1 cellular context compared by ENCODE assay signal in the genomic region with DNA sequence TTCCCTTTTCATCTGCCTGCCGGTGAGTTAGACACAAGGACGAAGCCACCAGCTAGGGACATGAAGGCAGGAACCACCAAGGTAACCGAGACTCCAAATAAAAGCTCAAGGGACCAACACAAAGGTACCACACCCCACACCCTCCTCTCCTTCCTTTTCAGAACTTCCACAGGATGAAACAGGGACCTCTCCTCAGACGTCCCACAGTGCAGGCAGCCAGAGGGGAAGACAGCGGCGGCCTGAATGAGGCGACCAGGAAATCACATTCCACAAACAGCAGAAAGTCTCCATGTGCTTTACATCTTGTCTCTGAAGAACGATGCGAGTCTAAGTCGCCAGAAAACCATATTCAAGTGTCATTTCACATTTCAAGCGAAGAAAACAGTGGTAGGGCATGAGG.
TF ChIP-seq lines count a peak whose summit lies in the region.

No MANE protein-coding gene starts in this region.

TF ChIP-seq in GM23338, 12 proteins besides CTCF, POLR2A, EP300 and RAD21 (continued from another document):
- TF ChIP-seq, protein P1, sequence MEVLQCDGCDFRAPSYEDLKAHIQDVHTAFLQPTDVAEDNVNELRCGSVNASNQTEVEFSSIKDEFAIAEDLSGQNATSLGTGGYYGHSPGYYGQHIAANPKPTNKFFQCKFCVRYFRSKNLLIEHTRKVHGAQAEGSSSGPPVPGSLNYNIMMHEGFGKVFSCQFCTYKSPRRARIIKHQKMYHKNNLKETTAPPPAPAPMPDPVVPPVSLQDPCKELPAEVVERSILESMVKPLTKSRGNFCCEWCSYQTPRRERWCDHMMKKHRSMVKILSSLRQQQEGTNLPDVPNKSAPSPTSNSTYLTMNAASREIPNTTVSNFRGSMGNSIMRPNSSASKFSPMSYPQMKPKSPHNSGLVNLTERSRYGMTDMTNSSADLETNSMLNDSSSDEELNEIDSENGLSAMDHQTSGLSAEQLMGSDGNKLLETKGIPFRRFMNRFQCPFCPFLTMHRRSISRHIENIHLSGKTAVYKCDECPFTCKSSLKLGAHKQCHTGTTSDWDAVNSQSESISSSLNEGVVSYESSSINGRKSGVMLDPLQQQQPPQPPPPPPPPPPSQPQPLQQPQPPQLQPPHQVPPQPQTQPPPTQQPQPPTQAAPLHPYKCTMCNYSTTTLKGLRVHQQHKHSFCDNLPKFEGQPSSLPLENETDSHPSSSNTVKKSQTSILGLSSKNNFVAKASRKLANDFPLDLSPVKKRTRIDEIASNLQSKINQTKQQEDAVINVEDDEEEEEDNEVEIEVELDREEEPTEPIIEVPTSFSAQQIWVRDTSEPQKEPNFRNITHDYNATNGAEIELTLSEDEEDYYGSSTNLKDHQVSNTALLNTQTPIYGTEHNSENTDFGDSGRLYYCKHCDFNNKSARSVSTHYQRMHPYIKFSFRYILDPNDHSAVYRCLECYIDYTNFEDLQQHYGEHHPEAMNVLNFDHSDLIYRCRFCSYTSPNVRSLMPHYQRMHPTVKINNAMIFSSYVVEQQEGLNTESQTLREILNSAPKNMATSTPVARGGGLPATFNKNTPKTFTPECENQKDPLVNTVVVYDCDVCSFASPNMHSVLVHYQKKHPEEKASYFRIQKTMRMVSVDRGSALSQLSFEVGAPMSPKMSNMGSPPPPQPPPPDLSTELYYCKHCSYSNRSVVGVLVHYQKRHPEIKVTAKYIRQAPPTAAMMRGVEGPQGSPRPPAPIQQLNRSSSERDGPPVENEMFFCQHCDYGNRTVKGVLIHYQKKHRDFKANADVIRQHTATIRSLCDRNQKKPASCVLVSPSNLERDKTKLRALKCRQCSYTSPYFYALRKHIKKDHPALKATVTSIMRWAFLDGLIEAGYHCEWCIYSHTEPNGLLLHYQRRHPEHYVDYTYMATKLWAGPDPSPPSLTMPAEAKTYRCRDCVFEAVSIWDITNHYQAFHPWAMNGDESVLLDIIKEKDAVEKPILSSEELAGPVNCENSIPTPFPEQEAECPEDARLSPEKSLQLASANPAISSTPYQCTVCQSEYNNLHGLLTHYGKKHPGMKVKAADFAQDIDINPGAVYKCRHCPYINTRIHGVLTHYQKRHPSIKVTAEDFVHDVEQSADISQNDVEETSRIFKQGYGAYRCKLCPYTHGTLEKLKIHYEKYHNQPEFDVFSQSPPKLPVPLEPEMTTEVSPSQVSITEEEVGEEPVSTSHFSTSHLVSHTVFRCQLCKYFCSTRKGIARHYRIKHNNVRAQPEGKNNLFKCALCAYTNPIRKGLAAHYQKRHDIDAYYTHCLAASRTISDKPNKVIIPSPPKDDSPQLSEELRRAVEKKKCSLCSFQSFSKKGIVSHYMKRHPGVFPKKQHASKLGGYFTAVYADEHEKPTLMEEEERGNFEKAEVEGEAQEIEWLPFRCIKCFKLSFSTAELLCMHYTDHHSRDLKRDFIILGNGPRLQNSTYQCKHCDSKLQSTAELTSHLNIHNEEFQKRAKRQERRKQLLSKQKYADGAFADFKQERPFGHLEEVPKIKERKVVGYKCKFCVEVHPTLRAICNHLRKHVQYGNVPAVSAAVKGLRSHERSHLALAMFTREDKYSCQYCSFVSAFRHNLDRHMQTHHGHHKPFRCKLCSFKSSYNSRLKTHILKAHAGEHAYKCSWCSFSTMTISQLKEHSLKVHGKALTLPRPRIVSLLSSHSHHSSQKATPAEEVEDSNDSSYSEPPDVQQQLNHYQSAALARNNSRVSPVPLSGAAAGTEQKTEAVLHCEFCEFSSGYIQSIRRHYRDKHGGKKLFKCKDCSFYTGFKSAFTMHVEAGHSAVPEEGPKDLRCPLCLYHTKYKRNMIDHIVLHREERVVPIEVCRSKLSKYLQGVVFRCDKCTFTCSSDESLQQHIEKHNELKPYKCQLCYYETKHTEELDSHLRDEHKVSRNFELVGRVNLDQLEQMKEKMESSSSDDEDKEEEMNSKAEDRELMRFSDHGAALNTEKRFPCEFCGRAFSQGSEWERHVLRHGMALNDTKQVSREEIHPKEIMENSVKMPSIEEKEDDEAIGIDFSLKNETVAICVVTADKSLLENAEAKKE (CRISPR knock-in tag; IDR thresholded peaks at IDR 0.05) = no peak
- no peak for TF ChIP-seq ZNF114 (CRISPR knock-in tag; IDR thresholded peaks at IDR 0.05)
- TF ChIP-seq, protein P2, sequence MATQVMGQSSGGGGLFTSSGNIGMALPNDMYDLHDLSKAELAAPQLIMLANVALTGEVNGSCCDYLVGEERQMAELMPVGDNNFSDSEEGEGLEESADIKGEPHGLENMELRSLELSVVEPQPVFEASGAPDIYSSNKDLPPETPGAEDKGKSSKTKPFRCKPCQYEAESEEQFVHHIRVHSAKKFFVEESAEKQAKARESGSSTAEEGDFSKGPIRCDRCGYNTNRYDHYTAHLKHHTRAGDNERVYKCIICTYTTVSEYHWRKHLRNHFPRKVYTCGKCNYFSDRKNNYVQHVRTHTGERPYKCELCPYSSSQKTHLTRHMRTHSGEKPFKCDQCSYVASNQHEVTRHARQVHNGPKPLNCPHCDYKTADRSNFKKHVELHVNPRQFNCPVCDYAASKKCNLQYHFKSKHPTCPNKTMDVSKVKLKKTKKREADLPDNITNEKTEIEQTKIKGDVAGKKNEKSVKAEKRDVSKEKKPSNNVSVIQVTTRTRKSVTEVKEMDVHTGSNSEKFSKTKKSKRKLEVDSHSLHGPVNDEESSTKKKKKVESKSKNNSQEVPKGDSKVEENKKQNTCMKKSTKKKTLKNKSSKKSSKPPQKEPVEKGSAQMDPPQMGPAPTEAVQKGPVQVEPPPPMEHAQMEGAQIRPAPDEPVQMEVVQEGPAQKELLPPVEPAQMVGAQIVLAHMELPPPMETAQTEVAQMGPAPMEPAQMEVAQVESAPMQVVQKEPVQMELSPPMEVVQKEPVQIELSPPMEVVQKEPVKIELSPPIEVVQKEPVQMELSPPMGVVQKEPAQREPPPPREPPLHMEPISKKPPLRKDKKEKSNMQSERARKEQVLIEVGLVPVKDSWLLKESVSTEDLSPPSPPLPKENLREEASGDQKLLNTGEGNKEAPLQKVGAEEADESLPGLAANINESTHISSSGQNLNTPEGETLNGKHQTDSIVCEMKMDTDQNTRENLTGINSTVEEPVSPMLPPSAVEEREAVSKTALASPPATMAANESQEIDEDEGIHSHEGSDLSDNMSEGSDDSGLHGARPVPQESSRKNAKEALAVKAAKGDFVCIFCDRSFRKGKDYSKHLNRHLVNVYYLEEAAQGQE (IDR thresholded peaks at IDR 0.05; ENCODE audit: unreplicated experiment) = no peak
- TF ChIP-seq ZNF331 (CRISPR knock-in tag; IDR thresholded peaks at IDR 0.05; ENCODE audit: low read depth) = no peak
- TF ChIP-seq NANOG (IDR thresholded peaks at IDR 0.05; ENCODE audit: borderline replicate concordance) = no peak
- TF ChIP-seq EZH2phosphoT487 (IDR thresholded peaks at IDR 0.05; ENCODE audit: unreplicated experiment) = no peak
- TF ChIP-seq, protein P3, sequence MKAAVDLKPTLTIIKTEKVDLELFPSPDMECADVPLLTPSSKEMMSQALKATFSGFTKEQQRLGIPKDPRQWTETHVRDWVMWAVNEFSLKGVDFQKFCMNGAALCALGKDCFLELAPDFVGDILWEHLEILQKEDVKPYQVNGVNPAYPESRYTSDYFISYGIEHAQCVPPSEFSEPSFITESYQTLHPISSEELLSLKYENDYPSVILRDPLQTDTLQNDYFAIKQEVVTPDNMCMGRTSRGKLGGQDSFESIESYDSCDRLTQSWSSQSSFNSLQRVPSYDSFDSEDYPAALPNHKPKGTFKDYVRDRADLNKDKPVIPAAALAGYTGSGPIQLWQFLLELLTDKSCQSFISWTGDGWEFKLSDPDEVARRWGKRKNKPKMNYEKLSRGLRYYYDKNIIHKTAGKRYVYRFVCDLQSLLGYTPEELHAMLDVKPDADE (IDR thresholded peaks at IDR 0.05) = no peak
- TF ChIP-seq POLR2AphosphoS5 (IDR thresholded peaks at IDR 0.05; ENCODE audit: low read depth) = no peak
- TF ChIP-seq CREB1 (CRISPR knock-in tag; IDR thresholded peaks at IDR 0.05; ENCODE audit: low read depth) = no peak
- no peak for TF ChIP-seq STAT1 (IDR thresholded peaks at IDR 0.05; ENCODE audit: unreplicated experiment)
